Comparison of ENCODE assay signal across 25 cellular contexts in genomic region chr2:788227-789032, GRCh38.
DNase-seq lines count a peak whose midpoint lies in the region; ATAC-seq, FAIRE-seq and TF ChIP-seq lines count a peak whose summit lies in the region.
"Had no signal": no experiment of that assay in that cellular context is flagged by ENCODE, and none has a peak within 500 bp of the region (broad histone marks: within the 10 kb centered on the region; RNA-seq: fewer than 3 reads in every experiment).

No MANE protein-coding gene starts in this region.

- H3K27ac Mint-ChIP-seq in activated CD8-positive, alpha-beta T cell treated with anti-CD3 and anti-CD28 coated beads, Interleukin-2, amount 10 ng/mL, durations not matched to agents 7 days and 5 days = no peak overlapping the region
- H3K27ac Mint-ChIP-seq in activated CD8-positive, alpha-beta T cell treated with anti-CD3 and anti-CD28 coated beads for 36 hours = no peak overlapping the region
- H3K27ac Mint-ChIP-seq in nephron (peak overlapping the region in 2 of 3 experiments; percentile 12 to 55), neural progenitor cell (peak overlapping the region; percentile 81)
- H3K27ac Mint-ChIP-seq: B cell; CD14-positive monocyte; CD4-positive, alpha-beta T cell; GM23338; H9 had no signal

- CTCF ChIA-PET in activated CD8-positive, alpha-beta T cell treated with anti-CD3 and anti-CD28 coated beads, Interleukin-2, amount 10 ng/mL, durations not matched to agents 7 days and 5 days (lab: Charles Lee) = no interaction called here
- CTCF ChIA-PET in activated CD8-positive, alpha-beta T cell treated with anti-CD3 and anti-CD28 coated beads for 36 hours (lab: Charles Lee) = no interaction called here

- intact Hi-C loops in activated CD8-positive, alpha-beta T cell treated with anti-CD3 and anti-CD28 coated beads for 36 hours (cut with micrococcal nuclease) = no loop called here

- POLR2A ChIA-PET in activated CD8-positive, alpha-beta T cell treated with anti-CD3 and anti-CD28 coated beads, Interleukin-2, amount 10 ng/mL, durations not matched to agents 7 days and 5 days (lab: Charles Lee) = no interaction called here
- POLR2A ChIA-PET in activated CD8-positive, alpha-beta T cell treated with anti-CD3 and anti-CD28 coated beads for 36 hours (lab: Charles Lee) = no interaction called here

- no peaks in the 10 kb centered on the region for H3K27me3 ChIP-seq in neural progenitor cell
- H3K27me3 ChIP-seq: BLaER1 had no signal

- H3K9me3 ChIP-seq in neural progenitor cell (ENCODE audit: low read depth) = no peaks in the 10 kb centered on the region

- H3K36me3 ChIP-seq in neural progenitor cell = no peaks in the 10 kb centered on the region
- H3K36me3 ChIP-seq: BLaER1 had no signal

- no peaks in the 10 kb centered on the region for H3K4me1 ChIP-seq in neural progenitor cell
- H3K4me1 ChIP-seq: BLaER1 had no signal

- H2AFZ ChIP-seq in neural progenitor cell (replicated peaks) = no peak overlapping the region
- H2AFZ ChIP-seq: GM23338 had no signal

- no peak for ATAC-seq in activated CD8-positive, alpha-beta T cell treated with anti-CD3 and anti-CD28 coated beads, Interleukin-2, amount 10 ng/mL, durations not matched to agents 7 days and 5 days
- no peak for ATAC-seq in activated CD8-positive, alpha-beta T cell treated with anti-CD3 and anti-CD28 coated beads for 36 hours
- no peak for ATAC-seq in HG03097 (IDR thresholded peaks at IDR 0.05; ENCODE audit: low FRiP score, unreplicated experiment)
- no peak for ATAC-seq in HG02759 (IDR thresholded peaks at IDR 0.05; ENCODE audit: unreplicated experiment)
- ATAC-seq: GM12878, GM23338, HCT116 had no signal

- H3F3A ChIP-seq in neural progenitor cell (ENCODE audit: low read depth) = no peaks in the 10 kb centered on the region

- no peaks in the 10 kb centered on the region for H3K79me2 ChIP-seq in neural progenitor cell (ENCODE audit: low read depth)

- FAIRE-seq in HTR-8/SVneo (lab: Jason Lieb, UNC) = peak; percentile 54
- FAIRE-seq: A204.1, D721Med, GM12878, GM19239 had no signal

- DNase-seq in activated CD8-positive, alpha-beta T cell treated with anti-CD3 and anti-CD28 coated beads, Interleukin-2, amount 10 ng/mL, durations not matched to agents 7 days and 5 days = peak; percentile 11
- no peak for DNase-seq in activated CD8-positive, alpha-beta T cell treated with anti-CD3 and anti-CD28 coated beads for 36 hours
- DNase-seq in HTR-8/SVneo (ENCODE audit: insufficient read length, low spot score) = no peak
- no peak for DNase-seq in neural progenitor cell (ENCODE audit: low spot score)
- DNase-seq in HuH-7.5 (ENCODE audit: low spot score) = no peak
- DNase-seq: CD4-positive, alpha-beta T cell; CD8-positive, alpha-beta memory T cell; DMS 273 treated with DMSO at 0.1 percent for 48 hours; DMS79; EL; GDM1; H9 had no signal

- H3K9ac ChIP-seq in neural progenitor cell = no peak overlapping the region
- H3K9ac ChIP-seq: BLaER1 had no signal

- no peak overlapping the region for H3K4me2 ChIP-seq in neural progenitor cell
- H3K4me2 ChIP-seq: BLaER1, GM23338 had no signal

- H3K4me1 Mint-ChIP-seq in activated CD8-positive, alpha-beta T cell treated with anti-CD3 and anti-CD28 coated beads, Interleukin-2, amount 10 ng/mL, durations not matched to agents 7 days and 5 days (ENCODE audit: low read depth) = no peaks in the 10 kb centered on the region
- no peaks in the 10 kb centered on the region for H3K4me1 Mint-ChIP-seq in activated CD8-positive, alpha-beta T cell treated with anti-CD3 and anti-CD28 coated beads for 36 hours (ENCODE audit: low read depth)
- H3K4me1 Mint-ChIP-seq in nephron = peaks cover 26% of the 10 kb centered on the region
- H3K4me1 Mint-ChIP-seq in neural progenitor cell = no peaks in the 10 kb centered on the region
- H3K4me1 Mint-ChIP-seq: B cell; CD14-positive monocyte; CD8-positive, alpha-beta memory T cell; GM23338; H9 had no signal

- no peak for TF ChIP-seq CTCF in activated CD8-positive, alpha-beta T cell treated with anti-CD3 and anti-CD28 coated beads for 36 hours (IDR thresholded peaks at IDR 0.05)
- TF ChIP-seq CTCF in nephron (IDR thresholded peaks at IDR 0.05; ENCODE audit: unreplicated experiment in 3 of 3) (no peak), neural progenitor cell (IDR thresholded peaks at IDR 0.05) (no peak)

- H3K36me3 Mint-ChIP-seq in activated CD8-positive, alpha-beta T cell treated with anti-CD3 and anti-CD28 coated beads, Interleukin-2, amount 10 ng/mL, durations not matched to agents 7 days and 5 days (ENCODE audit: low read depth) = no peaks in the 10 kb centered on the region
- no peaks in the 10 kb centered on the region for H3K36me3 Mint-ChIP-seq in activated CD8-positive, alpha-beta T cell treated with anti-CD3 and anti-CD28 coated beads for 36 hours (ENCODE audit: low read depth)
- peaks cover 4% of the 10 kb centered on the region for H3K36me3 Mint-ChIP-seq in nephron (ENCODE audit: low read depth)
- H3K36me3 Mint-ChIP-seq in neural progenitor cell = no peaks in the 10 kb centered on the region
- H3K36me3 Mint-ChIP-seq: CD14-positive monocyte; CD8-positive, alpha-beta memory T cell had no signal

- no peak overlapping the region for H3K27ac ChIP-seq in neural progenitor cell
- H3K27ac ChIP-seq: 22Rv1, BLaER1 had no signal

- H3K4me3 Mint-ChIP-seq in activated CD8-positive, alpha-beta T cell treated with anti-CD3 and anti-CD28 coated beads, Interleukin-2, amount 10 ng/mL, durations not matched to agents 7 days and 5 days = no peak overlapping the region
- H3K4me3 Mint-ChIP-seq in activated CD8-positive, alpha-beta T cell treated with anti-CD3 and anti-CD28 coated beads for 36 hours = no peak overlapping the region
- H3K4me3 Mint-ChIP-seq in nephron (no peak overlapping the region), neural progenitor cell (no peak overlapping the region)
- H3K4me3 Mint-ChIP-seq: B cell; CD14-positive monocyte; CD4-positive, alpha-beta T cell; CD8-positive, alpha-beta memory T cell; GM23338; H9 had no signal

- H4K20me1 ChIP-seq in neural progenitor cell (ENCODE audit: low read depth) = no peaks in the 10 kb centered on the region
- H4K20me1 ChIP-seq: BLaER1 had no signal

- H3K9me3 Mint-ChIP-seq in activated CD8-positive, alpha-beta T cell treated with anti-CD3 and anti-CD28 coated beads, Interleukin-2, amount 10 ng/mL, durations not matched to agents 7 days and 5 days (ENCODE audit: insufficient read depth) = no peaks in the 10 kb centered on the region
- peaks cover 3% of the 10 kb centered on the region for H3K9me3 Mint-ChIP-seq in activated CD8-positive, alpha-beta T cell treated with anti-CD3 and anti-CD28 coated beads for 36 hours
- peaks cover 10% of the 10 kb centered on the region for H3K9me3 Mint-ChIP-seq in nephron
- H3K9me3 Mint-ChIP-seq in neural progenitor cell = peaks cover 10% of the 10 kb centered on the region
- H3K9me3 Mint-ChIP-seq: CD4-positive, alpha-beta T cell had no signal

- H3K4me3 ChIP-seq in neural progenitor cell = no peak overlapping the region
- H3K4me3 ChIP-seq: BLaER1, GM12878, GM23338 had no signal

- H3K27me3 Mint-ChIP-seq in activated CD8-positive, alpha-beta T cell treated with anti-CD3 and anti-CD28 coated beads, Interleukin-2, amount 10 ng/mL, durations not matched to agents 7 days and 5 days (ENCODE audit: low read depth) = no peaks in the 10 kb centered on the region
- H3K27me3 Mint-ChIP-seq in activated CD8-positive, alpha-beta T cell treated with anti-CD3 and anti-CD28 coated beads for 36 hours = no peaks in the 10 kb centered on the region
- H3K27me3 Mint-ChIP-seq in nephron (ENCODE audit: low read depth) (peaks cover 7% of the 10 kb centered on the region), neural progenitor cell (ENCODE audit: insufficient read depth, low read depth) (peaks cover 8% of the 10 kb centered on the region)
- H3K27me3 Mint-ChIP-seq: B cell; CD4-positive, alpha-beta T cell had no signal

Comparison
In these comparisons a context has a peak if more than half of its experiments do, and no peak if none do; other contexts are left out.
1. H3K27ac Mint-ChIP-seq: peak in nephron (2 of 3) and neural progenitor cell (single experiment); none in activated CD8-positive, alpha-beta T cell treated with anti-CD3 and anti-CD28 coated beads, Interleukin-2, amount 10 ng/mL, durations not matched to agents 7 days and 5 days (single experiment) and activated CD8-positive, alpha-beta T cell treated with anti-CD3 and anti-CD28 coated beads for 36 hours (single experiment).